10 cellular contexts compared by ENCODE assay signal in the genomic region with DNA sequence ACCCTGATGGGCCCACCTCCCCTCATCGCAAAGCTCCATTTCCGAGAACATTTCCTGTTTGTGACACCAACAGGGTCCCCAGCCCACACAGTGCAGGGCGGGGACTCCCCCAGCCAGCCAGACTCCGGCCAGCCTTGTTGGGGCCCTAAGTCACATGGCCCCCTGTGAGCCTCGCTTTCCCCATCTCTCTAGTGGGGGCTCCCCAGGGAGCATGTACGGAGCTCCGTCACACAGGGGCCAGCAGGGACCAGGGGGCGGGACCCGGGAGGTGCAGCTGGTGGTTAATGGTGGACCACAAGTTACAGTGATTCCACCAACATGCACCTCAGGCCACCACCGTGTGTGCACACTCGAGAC. TPM values are rescaled to one million over a fixed set of nuclear protein-coding genes. Genes with fewer than 3 reads are reported as not detected.
A peak's percentile ranks its signal among the peaks of the same experiment; 100 is the strongest.
DNase-seq lines count a peak whose midpoint lies in the region; ATAC-seq and TF ChIP-seq lines count a peak whose summit lies in the region.
"Had no signal": no experiment of that assay in that cellular context is flagged by ENCODE, and none has a peak within 500 bp of the region (broad histone marks: within the 10 kb centered on the region; RNA-seq: fewer than 3 reads in every experiment).

No MANE protein-coding gene starts in this region.

- in situ Hi-C loops in GM13977 (cut with MboI; ENCODE audit: low pct_unique_long_range_greater_than_20kb, low sequenced_read_pairs, unreplicated experiment): no loop called here

- H3K4me1 ChIP-seq in Peyer's patch: peaks cover 0 to 40% (median 23%) of the 10 kb centered on the region in 4 donors

- no peaks in the 10 kb centered on the region for H3K9me3 Mint-ChIP-seq in effector memory CD8-positive, alpha-beta T cell

- peak; percentile 59 for ATAC-seq in effector memory CD8-positive, alpha-beta T cell (replicated peaks)
- no peak for ATAC-seq in HG02798 (IDR thresholded peaks at IDR 0.05; ENCODE audit: poor library complexity, unreplicated experiment)
- ATAC-seq: sciatic nerve had no signal

- DNase-seq in GM13977 (ENCODE audit: low spot score) (peak; percentile 84), Peyer's patch (peak in 1 of 3 donors; percentile 33), Ammon's horn (ENCODE audit: low spot score) (no peak), superior temporal gyrus (ENCODE audit: extremely low spot score) (no peak), cortex of kidney (lab: John Stamatoyannopoulos, UW) (no peak)
- DNase-seq in effector memory CD8-positive, alpha-beta T cell: peak in 1 of 3 experiments; percentile 23
- peak; percentile 47 for DNase-seq in stimulated activated CD8-positive, alpha-beta memory T cell treated with anti-CD3 and anti-CD28 coated beads, Interleukin-4, amount 100 ng/mL, for 48 hours
- DNase-seq: NCI-H1694 treated with DMSO at 0.1 percent for 48 hours had no signal

- no peaks in the 10 kb centered on the region for H3K27me3 Mint-ChIP-seq in effector memory CD8-positive, alpha-beta T cell

- peaks cover 4% of the 10 kb centered on the region for H3K36me3 Mint-ChIP-seq in effector memory CD8-positive, alpha-beta T cell (ENCODE audit: insufficient read depth)

- no peaks in the 10 kb centered on the region for H3K36me3 ChIP-seq in Peyer's patch

- no peak overlapping the region for H3K27ac Mint-ChIP-seq in effector memory CD8-positive, alpha-beta T cell

- no peak for TF ChIP-seq POLR2A in Peyer's patch (IDR thresholded peaks at IDR 0.05)

- TF ChIP-seq CTCF in GM13977 (IDR thresholded peaks at IDR 0.05; ENCODE audit: extremely low read depth, insufficient read depth, missing control alignments) (no peak), Peyer's patch (IDR thresholded peaks at IDR 0.05) (no peak)

- H3K4me1 Mint-ChIP-seq in effector memory CD8-positive, alpha-beta T cell (ENCODE audit: low read depth in 2 of 2): peaks cover 5 to 6% of the 10 kb centered on the region in 2 donors

- H3K4me3 Mint-ChIP-seq in effector memory CD8-positive, alpha-beta T cell: no peak overlapping the region

- peak overlapping the region in 3 of 4 donors; percentile 21 to 71 (median 55) for H3K27ac ChIP-seq in Peyer's patch

- no peaks in the 10 kb centered on the region for H3K9me3 ChIP-seq in Peyer's patch

- no peaks in the 10 kb centered on the region for H3K27me3 ChIP-seq in Peyer's patch

- H3K4me3 ChIP-seq in Peyer's patch: no peak overlapping the region

RNA-seq across cellular contexts. Expression of gene TBXA2R, which starts 1.7 kb away (rescaled TPM):
- 1 to 10 TPM in 2 of 4 donors, under 1 TPM in 1, not detected in 1; 0.80 to 5.0 (median 1.6) TPM for total RNA-seq in Peyer's patch

RNA-seq across cellular contexts. Expression of gene GIPC3, which starts 19.7 kb away (rescaled TPM):
- total RNA-seq in Peyer's patch: 1 to 10 TPM in 2 of 4 donors, under 1 TPM in 2; 0.13 to 5.8 (median 0.70) TPM

RNA-seq across cellular contexts. Expression of gene CACTIN, which starts 21.6 kb away (rescaled TPM):
- total RNA-seq in Peyer's patch: 10 to 100 TPM; 21.2 to 60.2 (median 33.3) TPM

RNA-seq across cellular contexts. Expression of gene HMG20B, which starts 32.2 kb away (rescaled TPM):
- total RNA-seq in Peyer's patch: 100 to 1,000 TPM in 2 of 4 donors, 10 to 100 TPM in 2; 70.4 to 236 (median 117) TPM

RNA-seq across cellular contexts. Expression of gene MFSD12, which starts 47.6 kb away (rescaled TPM):
- total RNA-seq in Peyer's patch: 100 to 1,000 TPM in 2 of 4 donors, 10 to 100 TPM in 2; 76.5 to 146 (median 104) TPM

Comparison
In these comparisons a context has a peak if more than half of its experiments do, and no peak if none do; other contexts are left out.
1. DNase-seq: peak in GM13977 (single experiment) and stimulated activated CD8-positive, alpha-beta memory T cell treated with anti-CD3 and anti-CD28 coated beads, Interleukin-4, amount 100 ng/mL, for 48 hours (single experiment); none in Ammon's horn (single experiment), superior temporal gyrus (single experiment) and cortex of kidney (single experiment).